ENCODE assay signal across 10 cellular contexts in genomic region chr9:36401897-36402480, GRCh38. TPM values are rescaled to one million over a fixed set of nuclear protein-coding genes. Genes with fewer than 3 reads are reported as not detected.
DNase-seq lines count a peak whose midpoint lies in the region; ATAC-seq and TF ChIP-seq lines count a peak whose summit lies in the region.
"Had no signal": no experiment of that assay in that cellular context is flagged by ENCODE, and none has a peak within 500 bp of the region (broad histone marks: within the 10 kb centered on the region; RNA-seq: fewer than 3 reads in every experiment).

No MANE protein-coding gene starts in this region.

- no peak for TF ChIP-seq EP300 in tibial nerve (IDR thresholded peaks at IDR 0.05)

- H3K27me3 ChIP-seq in hepatocyte (no peaks in the 10 kb centered on the region), skeletal muscle tissue (ENCODE audit: control insufficient read depth in 3 of 3, insufficient read depth in 3 of 3, low read length in 3 of 3) (no peaks in the 10 kb centered on the region), tibial nerve (no peaks in the 10 kb centered on the region)

- TF ChIP-seq CTCF in activated B cell treated with CpG ODN at 0.5 μM for 24 hours (IDR thresholded peaks at IDR 0.05) (no peak), hepatocyte (IDR thresholded peaks at IDR 0.05; ENCODE audit: poor library complexity) (no peak), tibial nerve (IDR thresholded peaks at IDR 0.05) (no peak), GM13977 (IDR thresholded peaks at IDR 0.05; ENCODE audit: extremely low read depth, insufficient read depth, missing control alignments) (no peak)

- H2AFZ ChIP-seq in hepatocyte, result peak overlapping the region; percentile 88

- in situ Hi-C loops in GM13977 (cut with MboI; ENCODE audit: low pct_unique_long_range_greater_than_20kb, low sequenced_read_pairs, unreplicated experiment), result loop anchor here (25.0 kb wide), 1 partner anchor 310 kb away; no protein-coding TSS in a partner anchor

- peak overlapping the region; percentile 93 for H3K4me2 ChIP-seq in hepatocyte

- H3K9ac ChIP-seq in skeletal muscle tissue (ENCODE audit: low read depth in 1 of 3, low read length in 3 of 3), result peak overlapping the region in 2 of 3 donors; percentile 82 to 85

- no peaks in the 10 kb centered on the region for H3K27me3 Mint-ChIP-seq in T-helper 2 cell treated with Interferon-gamma antibody and Interleukin-4, amounts not matched to agents 5 μg/mL and 100 μg/mL, for 36 hours (ENCODE audit: low read depth)
- H3K27me3 Mint-ChIP-seq in activated B cell treated with CpG ODN at 0.5 μM for 24 hours, result no peaks in the 10 kb centered on the region

- H4K20me1 ChIP-seq in hepatocyte (ENCODE audit: insufficient read depth, poor library complexity, severe bottlenecking), result peaks cover 21% of the 10 kb centered on the region

- peaks cover 43% of the 10 kb centered on the region for H3K79me2 ChIP-seq in hepatocyte

- H3K9me3 ChIP-seq in hepatocyte (ENCODE audit: low read depth) (no peaks in the 10 kb centered on the region), skeletal muscle tissue (ENCODE audit: control insufficient read depth in 3 of 3, low read length in 3 of 3) (no peaks in the 10 kb centered on the region), tibial nerve (no peaks in the 10 kb centered on the region)

- no peak for TF ChIP-seq POLR2A in tibial nerve (IDR thresholded peaks at IDR 0.05)

- CTCF ChIA-PET in activated B cell treated with CpG ODN at 0.5 μM for 24 hours (lab: Charles Lee), result interaction anchor here (0.6 to 2.2 kb wide), 3 partner anchors 154 to 180 kb away, joined by 3 to 10 read pairs (median 3); no protein-coding TSS in a partner anchor

- no peaks in the 10 kb centered on the region for H3K9me3 Mint-ChIP-seq in T-helper 2 cell treated with Interferon-gamma antibody and Interleukin-4, amounts not matched to agents 5 μg/mL and 100 μg/mL, for 36 hours
- no peaks in the 10 kb centered on the region for H3K9me3 Mint-ChIP-seq in activated B cell treated with CpG ODN at 0.5 μM for 24 hours

- H3K4me1 ChIP-seq in hepatocyte (ENCODE audit: insufficient read depth) (peaks cover 17% of the 10 kb centered on the region), skeletal muscle tissue (ENCODE audit: control insufficient read depth in 3 of 3, insufficient read depth in 3 of 3, low read length in 3 of 3) (peaks cover 13 to 23% (median 16%) of the 10 kb centered on the region in 3 donors), tibial nerve (peaks cover 4 to 61% (median 24%) of the 10 kb centered on the region in 4 donors)

- H3K27ac ChIP-seq in hepatocyte (peak overlapping the region; percentile 95), skeletal muscle tissue (ENCODE audit: low read depth, low read length) (peak overlapping the region; percentile 87), tibial nerve (peak overlapping the region in 2 of 4 donors; percentile 93 to 99)

- no peaks in the 10 kb centered on the region for H3K9me2 ChIP-seq in hepatocyte (replicated peaks; ENCODE audit: insufficient read depth)

- ATAC-seq in activated B cell treated with CpG ODN at 0.5 μM for 24 hours (ENCODE audit: low read depth), result no peak

- H3K4me1 Mint-ChIP-seq in T-helper 2 cell treated with Interferon-gamma antibody and Interleukin-4, amounts not matched to agents 5 μg/mL and 100 μg/mL, for 36 hours (ENCODE audit: low read depth), result peaks cover 23% of the 10 kb centered on the region
- peaks cover 32% of the 10 kb centered on the region for H3K4me1 Mint-ChIP-seq in activated B cell treated with CpG ODN at 0.5 μM for 24 hours

- intact Hi-C loops in activated B cell treated with CpG ODN at 0.5 μM for 24 hours (cut with micrococcal nuclease), result loop anchor here (1.0 to 10.0 kb wide), 5 partner anchors 170 to 1500 kb away; partner anchors contain the start of genes MELK, SLC25A51, TOMM5 and TRMT10B

- peak overlapping the region; percentile 98 for H3K27ac Mint-ChIP-seq in T-helper 2 cell treated with Interferon-gamma antibody and Interleukin-4, amounts not matched to agents 5 μg/mL and 100 μg/mL, for 36 hours
- peak overlapping the region; percentile 88 for H3K27ac Mint-ChIP-seq in activated B cell treated with CpG ODN at 0.5 μM for 24 hours

- POLR2A ChIA-PET in activated B cell treated with CpG ODN at 0.5 μM for 24 hours (lab: Charles Lee), result no interaction called here

- no peak for DNase-seq in T-helper 2 cell treated with Interferon-gamma antibody and Interleukin-4, amounts not matched to agents 5 μg/mL and 100 μg/mL, for 36 hours (ENCODE audit: low spot score)
- DNase-seq in T-helper 2 cell (no peak), activated B cell treated with CpG ODN at 0.5 μM for 24 hours (no peak), hepatocyte (ENCODE audit: low spot score) (peak; percentile 18), tibial nerve (ENCODE audit: low spot score in 2 of 2) (no peak), NCI-H1417 treated with DMSO at 0.1 percent for 48 hours (lab: John Stamatoyannopoulos, UW) (no peak), GM13977 (ENCODE audit: low spot score) (no peak)
- DNase-seq: activated CD4-positive, CD25-positive, alpha-beta regulatory T cell; NCI-H748 treated with DMSO at 0.1 percent for 48 hours had no signal

- H3K36me3 Mint-ChIP-seq in T-helper 2 cell treated with Interferon-gamma antibody and Interleukin-4, amounts not matched to agents 5 μg/mL and 100 μg/mL, for 36 hours (ENCODE audit: low read depth), result peaks cover 15% of the 10 kb centered on the region
- peaks cover 5% of the 10 kb centered on the region for H3K36me3 Mint-ChIP-seq in activated B cell treated with CpG ODN at 0.5 μM for 24 hours (ENCODE audit: low read depth)

- peak overlapping the region; percentile 96 for H3K4me3 Mint-ChIP-seq in T-helper 2 cell treated with Interferon-gamma antibody and Interleukin-4, amounts not matched to agents 5 μg/mL and 100 μg/mL, for 36 hours
- no peak overlapping the region for H3K4me3 Mint-ChIP-seq in activated B cell treated with CpG ODN at 0.5 μM for 24 hours

- no peaks in the 10 kb centered on the region for H3K36me3 ChIP-seq in hepatocyte (replicated peaks; ENCODE audit: insufficient read depth, low read depth)
- no peaks in the 10 kb centered on the region for H3K36me3 ChIP-seq in skeletal muscle tissue (ENCODE audit: control insufficient read depth in 3 of 3, insufficient read depth in 3 of 3, low read length in 3 of 3)
- H3K36me3 ChIP-seq in tibial nerve, result no peaks in the 10 kb centered on the region

- 96% methylated on average over 3 of the region's 3 CpGs for WGBS in hepatocyte (ENCODE audit: low lambda C conversion rate, missing lambda C conversion rate)
- WGBS in tibial nerve, 2 donors, result 66 to 76% methylated on average over 3 of the region's 3 CpGs

- H3K4me3 ChIP-seq in hepatocyte (no peak overlapping the region), skeletal muscle tissue (ENCODE audit: low read length in 3 of 3) (peak overlapping the region in 2 of 3 donors; percentile 79 to 84), tibial nerve (peak overlapping the region in 1 of 4 donors; percentile 95)

RNA-seq across cellular contexts. Expression of gene RNF38, which starts 1.9 kb away (rescaled TPM):
- total RNA-seq in activated B cell treated with CpG ODN at 0.5 μM for 24 hours, result 43.8 and 52.1 TPM in 2 replicates
- total RNA-seq in hepatocyte, result 23.7 and 25.7 TPM in 2 replicates
- 8.1 and 8.7 TPM in 2 replicates for polyA plus RNA-seq in hepatocyte
- 16.7 TPM for total RNA-seq in skeletal muscle tissue
- total RNA-seq in tibial nerve, result 10 to 100 TPM; 25.5 to 55.5 (median 32.0) TPM
